ENCODE assay signal across 8 cellular contexts in genomic region chr5:59039296-59040006, GRCh38.
DNase-seq lines count a peak whose midpoint lies in the region; ATAC-seq and TF ChIP-seq lines count a peak whose summit lies in the region.

No MANE protein-coding gene starts in this region.

- TF ChIP-seq POLR2A in gastrocnemius medialis (IDR thresholded peaks at IDR 0.05): peak; percentile 65 to 76

- peak overlapping the region; percentile 69 for H3K9ac ChIP-seq in HUES6 (ENCODE audit: low read length)

- no peaks in the 10 kb centered on the region for H3K9me3 ChIP-seq in HUES6 (ENCODE audit: control insufficient read depth, insufficient read depth, low read depth, low read length)
- H3K9me3 ChIP-seq in gastrocnemius medialis: no peaks in the 10 kb centered on the region

- peak; percentile 79 for DNase-seq in COLO668 (lab: John Stamatoyannopoulos, UW; ENCODE audit: unreplicated experiment)
- DNase-seq in T-helper 22 cell (ENCODE audit: low read depth): peak; percentile 79
- peak; percentile 32 for DNase-seq in astrocyte of the cerebellum (ENCODE audit: low read depth)
- DNase-seq in hypothalamus (lab: John Stamatoyannopoulos, UW): peak in 44 of 51 donors; percentile 5 to 81 (median 34)
- peak; percentile 53 to 74 for DNase-seq in gastrocnemius medialis
- DNase-seq in NCI-H2196 (lab: John Stamatoyannopoulos, UW; ENCODE audit: unreplicated experiment): no peak

- peak; percentile 69 for ATAC-seq in GM21381 (IDR thresholded peaks at IDR 0.05; ENCODE audit: unreplicated experiment)
- peak; percentile 24 to 35 for ATAC-seq in gastrocnemius medialis

- H3K27me3 ChIP-seq in HUES6 (ENCODE audit: control insufficient read depth, insufficient read depth, low read length) (peaks cover 39% of the 10 kb centered on the region), gastrocnemius medialis (no peaks in the 10 kb centered on the region)

- H3K36me3 ChIP-seq in HUES6 (ENCODE audit: control insufficient read depth, insufficient read depth, low read length) (no peaks in the 10 kb centered on the region), gastrocnemius medialis (no peaks in the 10 kb centered on the region)

- H3K4me1 ChIP-seq in HUES6 (ENCODE audit: control insufficient read depth, insufficient read depth, low read length): peaks cover 18% of the 10 kb centered on the region
- H3K4me1 ChIP-seq in gastrocnemius medialis: peaks cover 48 to 71% of the 10 kb centered on the region in 2 donors

- H3K27ac ChIP-seq in HUES6 (ENCODE audit: low read depth, low read length) (no peak overlapping the region), gastrocnemius medialis (peak overlapping the region; percentile 83 to 93 (median 91))

- in situ Hi-C loops in astrocyte of the cerebellum (cut with HindIII; ENCODE audit: low sequenced_read_pairs): no loop called here
- in situ Hi-C loops in gastrocnemius medialis (cut with MboI; ENCODE audit: low sequenced_read_pairs in 4 of 4): loop anchor here (10.0 to 25.0 kb wide), 2 partner anchors 135 to 323 kb away; no protein-coding TSS in a partner anchor

- no peak for TF ChIP-seq CTCF in astrocyte of the cerebellum (IDR thresholded peaks at IDR 0.05; ENCODE audit: low read depth, low read length, missing control alignments)
- no peak for TF ChIP-seq CTCF in gastrocnemius medialis (IDR thresholded peaks at IDR 0.05 in 4 of 5, conservative IDR thresholded peaks at IDR 0.05 in 1 of 5)

- intact Hi-C loops in gastrocnemius medialis (cut with DNase I; ENCODE audit: low total_unique reads): loop anchor here (1.0 to 5.0 kb wide), 5 partner anchors 29 to 328 kb away; no protein-coding TSS in a partner anchor

- H3K4me3 ChIP-seq in HUES6 (ENCODE audit: low read depth, low read length): peak overlapping the region; percentile 76
- peak overlapping the region; percentile 59 for H3K4me3 ChIP-seq in astrocyte of the cerebellum (ENCODE audit: low read depth, low read length)
- H3K4me3 ChIP-seq in gastrocnemius medialis: peak overlapping the region; percentile 75 to 93 (median 79)
